In the genomic region with DNA sequence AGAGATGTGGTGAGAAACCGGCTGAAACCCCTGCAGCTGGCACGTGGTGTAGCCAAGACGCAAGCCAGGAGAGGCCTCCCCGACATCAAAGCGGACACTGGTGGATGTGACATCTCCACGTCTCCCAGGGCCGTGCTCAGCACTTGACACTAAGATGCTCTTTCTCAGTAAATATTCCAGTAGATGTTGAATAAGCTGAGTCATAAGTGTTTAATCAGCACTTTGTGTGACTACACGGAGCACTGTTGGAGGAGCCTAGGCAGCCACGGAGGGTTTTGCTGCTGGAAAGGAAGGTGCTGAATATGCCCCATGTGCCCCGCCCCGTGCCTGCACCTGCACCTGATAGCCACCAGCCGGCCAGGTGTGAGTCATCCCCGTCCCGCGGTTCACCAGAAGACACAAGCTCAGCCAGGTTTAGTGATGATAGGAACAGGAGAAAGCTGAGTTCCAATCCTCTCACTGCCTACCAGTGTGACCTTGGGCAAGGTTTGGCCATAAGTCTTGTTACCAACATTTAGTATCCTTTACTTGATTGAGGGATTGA, we compare ENCODE assay signal across 28 cellular contexts. TPM values are rescaled to one million over a fixed set of nuclear protein-coding genes. Genes with fewer than 3 reads are reported as not detected.
DNase-seq lines count a peak whose midpoint lies in the region; ATAC-seq and TF ChIP-seq lines count a peak whose summit lies in the region.
"Had no signal": no experiment of that assay in that cellular context is flagged by ENCODE, and none has a peak within 500 bp of the region (broad histone marks: within the 10 kb centered on the region; RNA-seq: fewer than 3 reads in every experiment).

No MANE protein-coding gene starts in this region.

- no peak overlapping the region for H3K4me2 ChIP-seq in mammary epithelial cell (ENCODE audit: insufficient read depth, low read depth, low read length)
- peak overlapping the region; percentile 4; the same call in 1 of the 2 replicates for H3K4me2 ChIP-seq in MM.1S (ENCODE audit: low read depth, low read length)
- H3K4me2 ChIP-seq: smooth muscle cell had no signal

- peaks cover 6% of the 10 kb centered on the region; the same call in 1 of the 2 replicates for H3F3A ChIP-seq in MM.1S (ENCODE audit: insufficient read depth, low read length)

- H3K9me3 ChIP-seq in mammary epithelial cell (replicated peaks; ENCODE audit: insufficient read depth, low read length): peaks cover 26% of the 10 kb centered on the region
- no peaks in the 10 kb centered on the region for H3K9me3 ChIP-seq in MM.1S (replicated peaks; ENCODE audit: insufficient read depth, low read length)
- no peaks in the 10 kb centered on the region for H3K9me3 ChIP-seq in stomach
- no peaks in the 10 kb centered on the region for H3K9me3 ChIP-seq in effector memory CD4-positive, alpha-beta T cell (ENCODE audit: control insufficient read depth, low read length)
- H3K9me3 ChIP-seq: BE2C, gastroesophageal sphincter, uterus had no signal

- H3K79me2 ChIP-seq in mammary epithelial cell (ENCODE audit: insufficient read depth, low read length) (no peaks in the 10 kb centered on the region), MM.1S (ENCODE audit: low read length) (no peaks in the 10 kb centered on the region)

- TF ChIP-seq EP300 in stomach (IDR thresholded peaks at IDR 0.05): no peak

- H2AFZ ChIP-seq in mammary epithelial cell (ENCODE audit: low read depth, low read length) (no peak overlapping the region), MM.1S (ENCODE audit: low read length) (no peak overlapping the region)

- H3K9me2 ChIP-seq in MM.1S (replicated peaks; ENCODE audit: insufficient read depth, low read length): no peaks in the 10 kb centered on the region

- H4K20me1 ChIP-seq in mammary epithelial cell (ENCODE audit: insufficient read depth, low read length) (no peaks in the 10 kb centered on the region), MM.1S (ENCODE audit: insufficient read depth, low read length) (no peaks in the 10 kb centered on the region)

- no peak for TF ChIP-seq CTCF in MCF 10A (IDR thresholded peaks at IDR 0.05; ENCODE audit: unreplicated experiment)
- no peak for TF ChIP-seq CTCF in mammary epithelial cell (conservative IDR thresholded peaks at IDR 0.05 in 1 of 2, IDR thresholded peaks at IDR 0.05 in 1 of 2; ENCODE audit: extremely low read depth in 1 of 2, insufficient read depth in 1 of 2, low read depth in 1 of 2, low read length in 2 of 2)
- peak; percentile 46 for TF ChIP-seq CTCF in MM.1S (IDR thresholded peaks at IDR 0.05; ENCODE audit: low read length)
- TF ChIP-seq CTCF in stomach (IDR thresholded peaks at IDR 0.05): no peak

- dilution Hi-C loops in mammary epithelial cell (cut with HindIII; ENCODE audit: low sequenced_read_pairs): no loop called here

- H3K36me3 ChIP-seq in mammary epithelial cell (ENCODE audit: insufficient read depth, low read length): no peaks in the 10 kb centered on the region
- no peaks in the 10 kb centered on the region for H3K36me3 ChIP-seq in MM.1S (replicated peaks; ENCODE audit: insufficient read depth, low read length)
- no peaks in the 10 kb centered on the region for H3K36me3 ChIP-seq in stomach
- H3K36me3 ChIP-seq in effector memory CD4-positive, alpha-beta T cell (ENCODE audit: control insufficient read depth, insufficient read depth, low read length): no peaks in the 10 kb centered on the region
- H3K36me3 ChIP-seq: BE2C, cardiac muscle cell, gastroesophageal sphincter, uterus had no signal

- POLR2A ChIA-PET in MCF 10A (lab: Yijun Ruan, JAX): no interaction called here

- CTCF ChIA-PET in MCF 10A (lab: Yijun Ruan, JAX): interaction anchor here (0.6 kb wide), 1 partner anchor 341 kb away, joined by 4 read pairs; no protein-coding TSS in a partner anchor
- CTCF ChIA-PET in mammary epithelial cell (lab: Charles Lee; ENCODE audit: low non-redundant PET): no interaction called here

- H3K27me3 Mint-ChIP-seq in MCF 10A (ENCODE audit: insufficient read depth, unreplicated experiment): no peaks in the 10 kb centered on the region
- H3K27me3 Mint-ChIP-seq in natural killer cell treated with Interleukin-12 subunit alpha and Interleukin-12 subunit beta and Interleukin-15 and Interleukin-18, amount 100 ng/mL, for 72 hours: peaks cover 0 to 7% of the 10 kb centered on the region in 2 donors

- in situ Hi-C loops in mammary epithelial cell (cut with MboI; ENCODE audit: low sequenced_read_pairs in 2 of 2): no loop called here

- no peaks in the 10 kb centered on the region for H3K4me1 ChIP-seq in mammary epithelial cell (ENCODE audit: insufficient read depth, low read length)
- H3K4me1 ChIP-seq in MM.1S (ENCODE audit: low read length): peaks cover 16% of the 10 kb centered on the region
- H3K4me1 ChIP-seq in stomach: no peaks in the 10 kb centered on the region
- H3K4me1 ChIP-seq in effector memory CD4-positive, alpha-beta T cell (ENCODE audit: control insufficient read depth, insufficient read depth, low read length, poor library complexity, severe bottlenecking): no peaks in the 10 kb centered on the region
- H3K4me1 ChIP-seq: BE2C, gastroesophageal sphincter, uterus had no signal

- peak; percentile 28 for DNase-seq in MCF 10A (ENCODE audit: unreplicated experiment)
- no peak for DNase-seq in mammary epithelial cell
- peak; percentile 80 for DNase-seq in MM.1S
- peak; percentile 34 for DNase-seq in stomach
- DNase-seq in effector memory CD4-positive, alpha-beta T cell: no peak
- no peak for DNase-seq in natural killer cell treated with Interleukin-12 subunit alpha and Interleukin-12 subunit beta and Interleukin-15 and Interleukin-18, amount 100 ng/mL, for 72 hours (ENCODE audit: low spot score)
- DNase-seq in germinal center (ENCODE audit: low spot score): no peak
- DNase-seq: activated CD8-positive, alpha-beta memory T cell treated with anti-CD3 and anti-CD28 coated beads for 24 hours; activated naive CD4-positive, alpha-beta T cell treated with anti-CD3 and anti-CD28 coated beads for 36 hours; activated T-cell treated with anti-CD3 and anti-CD28 coated beads, Interleukin-2, amount 50 U/mL, for 4 hours; BE2C; cortex of kidney; DMS79 treated with DMSO at 0.1 percent for 48 hours; NCI-H2081; NCI-H345; NCI-H82; OCI-M1; Right ventricle myocardium superior; stimulated activated naive B cell treated with anti-CD40 and anti-IgM and Interleukin-4, amounts not matched to agents 10 μg/mL and 1 μg/mL and 100 μg/mL, for 72 hours; uterus had no signal

- ATAC-seq in esophagus mucosa: peak; percentile 72
- no peak for ATAC-seq in natural killer cell treated with Interleukin-12 subunit alpha and Interleukin-12 subunit beta and Interleukin-15 and Interleukin-18, amount 100 ng/mL, for 72 hours
- ATAC-seq: activated T-cell treated with anti-CD3 and anti-CD28 coated beads, Interleukin-2, amount 50 U/mL, for 4 hours; gastroesophageal sphincter; GM12878; stimulated activated naive B cell treated with anti-CD40 and anti-IgM and Interleukin-4, amounts not matched to agents 10 μg/mL and 1 μg/mL and 100 μg/mL, for 72 hours had no signal

- H3K4me3 Mint-ChIP-seq in MCF 10A (ENCODE audit: unreplicated experiment): no peak overlapping the region
- no peak overlapping the region for H3K4me3 Mint-ChIP-seq in natural killer cell treated with Interleukin-12 subunit alpha and Interleukin-12 subunit beta and Interleukin-15 and Interleukin-18, amount 100 ng/mL, for 72 hours
- H3K4me3 Mint-ChIP-seq: activated naive CD4-positive, alpha-beta T cell treated with anti-CD3 and anti-CD28 coated beads for 36 hours; activated T-cell treated with anti-CD3 and anti-CD28 coated beads, Interleukin-2, amount 50 U/mL, for 4 hours; stimulated activated naive B cell treated with anti-CD40 and anti-IgM and Interleukin-4, amounts not matched to agents 10 μg/mL and 1 μg/mL and 100 μg/mL, for 72 hours had no signal

- H3K9me3 Mint-ChIP-seq in MCF 10A (ENCODE audit: unreplicated experiment): peaks cover 12% of the 10 kb centered on the region
- no peaks in the 10 kb centered on the region for H3K9me3 Mint-ChIP-seq in natural killer cell treated with Interleukin-12 subunit alpha and Interleukin-12 subunit beta and Interleukin-15 and Interleukin-18, amount 100 ng/mL, for 72 hours
- H3K9me3 Mint-ChIP-seq: activated naive CD4-positive, alpha-beta T cell treated with anti-CD3 and anti-CD28 coated beads for 36 hours; activated T-cell treated with anti-CD3 and anti-CD28 coated beads, Interleukin-2, amount 50 U/mL, for 4 hours; stimulated activated naive B cell treated with anti-CD40 and anti-IgM and Interleukin-4, amounts not matched to agents 10 μg/mL and 1 μg/mL and 100 μg/mL, for 72 hours had no signal

- no peaks in the 10 kb centered on the region for H3K36me3 Mint-ChIP-seq in MCF 10A (ENCODE audit: insufficient read depth, unreplicated experiment)
- no peaks in the 10 kb centered on the region for H3K36me3 Mint-ChIP-seq in natural killer cell treated with Interleukin-12 subunit alpha and Interleukin-12 subunit beta and Interleukin-15 and Interleukin-18, amount 100 ng/mL, for 72 hours
- H3K36me3 Mint-ChIP-seq: stimulated activated naive B cell treated with anti-CD40 and anti-IgM and Interleukin-4, amounts not matched to agents 10 μg/mL and 1 μg/mL and 100 μg/mL, for 72 hours had no signal

- no peaks in the 10 kb centered on the region for H3K4me1 Mint-ChIP-seq in MCF 10A (ENCODE audit: insufficient read depth, unreplicated experiment)
- peaks cover under 1 to 18% of the 10 kb centered on the region in 2 donors for H3K4me1 Mint-ChIP-seq in natural killer cell treated with Interleukin-12 subunit alpha and Interleukin-12 subunit beta and Interleukin-15 and Interleukin-18, amount 100 ng/mL, for 72 hours (ENCODE audit: low read depth in 2 of 2)
- H3K4me1 Mint-ChIP-seq: stimulated activated naive B cell treated with anti-CD40 and anti-IgM and Interleukin-4, amounts not matched to agents 10 μg/mL and 1 μg/mL and 100 μg/mL, for 72 hours had no signal

- no peak overlapping the region for H3K27ac Mint-ChIP-seq in MCF 10A (ENCODE audit: low read depth, unreplicated experiment)
- no peak overlapping the region for H3K27ac Mint-ChIP-seq in natural killer cell treated with Interleukin-12 subunit alpha and Interleukin-12 subunit beta and Interleukin-15 and Interleukin-18, amount 100 ng/mL, for 72 hours
- H3K27ac Mint-ChIP-seq: activated naive CD4-positive, alpha-beta T cell treated with anti-CD3 and anti-CD28 coated beads for 36 hours; stimulated activated naive B cell treated with anti-CD40 and anti-IgM and Interleukin-4, amounts not matched to agents 10 μg/mL and 1 μg/mL and 100 μg/mL, for 72 hours had no signal

- no peaks in the 10 kb centered on the region for H3K27me3 ChIP-seq in mammary epithelial cell (ENCODE audit: insufficient read depth, low read length)
- peaks cover 3% of the 10 kb centered on the region; the same call in 1 of the 2 replicates for H3K27me3 ChIP-seq in MM.1S (replicated peaks; ENCODE audit: insufficient read depth, low read length)
- peaks cover 0 to 40% (median 0%) of the 10 kb centered on the region in 3 donors for H3K27me3 ChIP-seq in stomach
- no peaks in the 10 kb centered on the region for H3K27me3 ChIP-seq in effector memory CD4-positive, alpha-beta T cell (replicated peaks; ENCODE audit: control insufficient read depth, insufficient read depth, low read length, poor library complexity, severe bottlenecking)
- H3K27me3 ChIP-seq: BE2C, cardiac muscle cell, uterus had no signal

- BruUV-seq in MCF 10A (replicated peaks; lab: Mats Ljungman, UMichigan): no TSS peak
- BruUV-seq in mammary epithelial cell (replicated peaks; lab: Mats Ljungman, UMichigan): no TSS peak

- H3K27ac ChIP-seq in mammary epithelial cell (ENCODE audit: insufficient read depth, low read depth, low read length) (no peak overlapping the region), MM.1S (ENCODE audit: low read length) (no peak overlapping the region), stomach (no peak overlapping the region)
- H3K27ac ChIP-seq in effector memory CD4-positive, alpha-beta T cell (ENCODE audit: insufficient read depth, low read length, poor library complexity, severe bottlenecking): no peak overlapping the region
- H3K27ac ChIP-seq: cardiac muscle cell, gastroesophageal sphincter, HL-60, uterus, VCaP had no signal

- H3K4me3 ChIP-seq in mammary epithelial cell (replicated peaks in 1 of 3; ENCODE audit: insufficient read depth in 1 of 3, low read depth in 2 of 3, low read length in 3 of 3) (no peak overlapping the region), MM.1S (ENCODE audit: low read length) (no peak overlapping the region), stomach (no peak overlapping the region)
- no peak overlapping the region for H3K4me3 ChIP-seq in effector memory CD4-positive, alpha-beta T cell (ENCODE audit: insufficient read depth, low read depth, low read length, poor library complexity, severe bottlenecking)
- H3K4me3 ChIP-seq: cardiac muscle cell, gastroesophageal sphincter, GM12878, smooth muscle cell, uterus had no signal

- no peak overlapping the region for H3K9ac ChIP-seq in mammary epithelial cell (ENCODE audit: insufficient read depth, low read length)
- no peak overlapping the region for H3K9ac ChIP-seq in MM.1S (ENCODE audit: low read length)

- intact Hi-C loops in MCF 10A (cut with micrococcal nuclease): no loop called here
- intact Hi-C loops in mammary epithelial cell (cut with micrococcal nuclease): no loop called here
- intact Hi-C loops in stomach (cut with DNase I; ENCODE audit: low total_unique reads): no loop called here

- WGBS in mammary epithelial cell (ENCODE audit: low coverage, missing lambda C conversion rate): 58% methylated on average over 12 of the region's 15 CpGs
- WGBS in stomach, 5 donors: 62 to 73% (median 70%) methylated on average over 7 to 15 of the region's 15 CpGs

- no peak for TF ChIP-seq POLR2A in stomach (IDR thresholded peaks at IDR 0.05)

RNA-seq across cellular contexts. Expression of a gene that starts 29.0 kb away (rescaled TPM):
- not detected in 2 replicates for total RNA-seq in MCF 10A (2022)
- not detected for total RNA-seq in mammary epithelial cell
- polyA plus RNA-seq in mammary epithelial cell: not detected
- polyA minus RNA-seq in mammary epithelial cell: not detected
- total RNA-seq in esophagus mucosa: 0.04 TPM
- total RNA-seq in stomach: 1 to 10 TPM in 2 of 5 donors, under 1 TPM in 1, not detected in 2; 0.55 to 1.8 (median 1.2) TPM
- polyA plus RNA-seq in stomach: under 1 TPM in 1 of 3 donors, not detected in 2; under 0.01 TPM
- total RNA-seq in natural killer cell treated with Interleukin-12 subunit alpha and Interleukin-12 subunit beta and Interleukin-15 and Interleukin-18, amount 100 ng/mL, for 72 hours: 1 to 10 TPM in 1 of 2 donors, under 1 TPM in 1; 0.81 to 6.9 TPM
- total RNA-seq: activated naive CD4-positive, alpha-beta T cell treated with anti-CD3 and anti-CD28 coated beads for 36 hours; kidney epithelial cell; Right ventricle myocardium superior; smooth muscle cell had no signal
- polyA plus RNA-seq: cardiac muscle cell, smooth muscle cell had no signal

Comparison
In these comparisons a context has a peak if more than half of its experiments do, and no peak if none do; other contexts are left out.
1. DNase-seq: peak in MCF 10A (single experiment), MM.1S (single experiment) and stomach (single experiment); none in mammary epithelial cell (single experiment), effector memory CD4-positive, alpha-beta T cell (0 of 3), natural killer cell treated with Interleukin-12 subunit alpha and Interleukin-12 subunit beta and Interleukin-15 and Interleukin-18, amount 100 ng/mL, for 72 hours (single experiment) and germinal center (single experiment).